20 cellular contexts compared by ENCODE assay signal in genomic region chr7:103048833-103049232, GRCh38. TPM values are rescaled to one million over a fixed set of nuclear protein-coding genes. Genes with fewer than 3 reads are reported as not detected.
A peak's percentile ranks its signal among the peaks of the same experiment; 100 is the strongest.
DNase-seq lines count a peak whose midpoint lies in the region; ATAC-seq and TF ChIP-seq lines count a peak whose summit lies in the region.
"Had no signal": no experiment of that assay in that cellular context is flagged by ENCODE, and none has a peak within 500 bp of the region (broad histone marks: within the 10 kb centered on the region; RNA-seq: fewer than 3 reads in every experiment).

No MANE protein-coding gene starts in this region.

- H3K9ac ChIP-seq in HCT116 (ENCODE audit: low read length): no peak overlapping the region
- H3K9ac ChIP-seq: parathyroid adenoma had no signal

- TF ChIP-seq POLR2A in HCT116 (IDR thresholded peaks at IDR 0.05; ENCODE audit: borderline replicate concordance, extremely low read depth, insufficient read depth, insufficient read length): no peak

- TF ChIP-seq CTCF in HCT116 (IDR thresholded peaks at IDR 0.05 in 2 of 3, conservative IDR thresholded peaks at IDR 0.05 in 1 of 3; ENCODE audit: borderline replicate concordance in 1 of 3, insufficient read depth in 1 of 3, low read depth in 2 of 3, low read length in 2 of 3): no peak
- TF ChIP-seq CTCF in fibroblast of mammary gland (conservative IDR thresholded peaks at IDR 0.05; ENCODE audit: control insufficient read depth, insufficient read depth, low read depth, low read length): no peak

- H3K4me1 ChIP-seq in HCT116 (ENCODE audit: control insufficient read depth in 1 of 2, insufficient read depth in 2 of 2, low read length in 2 of 2): no peaks in the 10 kb centered on the region
- H3K4me1 ChIP-seq: esophagus muscularis mucosa, parathyroid adenoma had no signal

- intact Hi-C loops in HCT116 (cut with micrococcal nuclease): no loop called here

- TF ChIP-seq RAD21 in HCT116 (IDR thresholded peaks at IDR 0.05; ENCODE audit: low read depth): no peak

- no peak overlapping the region for H3K4me2 ChIP-seq in HCT116 (ENCODE audit: low read length)

- H2AFZ ChIP-seq in HCT116 (ENCODE audit: low read depth, low read length, poor library complexity, severe bottlenecking): no peak overlapping the region
- H2AFZ ChIP-seq: parathyroid adenoma had no signal

- CTCF ChIA-PET in HCT116 (lab: Charles Lee): interaction anchor here (1.3 kb wide), 1 partner anchor 13 kb away, joined by 7 read pairs; no protein-coding TSS in a partner anchor

- no TSS peak for BruUV-seq in HCT116 (replicated peaks; lab: Mats Ljungman, UMichigan)

- RAD21 ChIA-PET in HCT116 (lab: Charles Lee; ENCODE audit: low non-redundant PET in 1 of 2, low total read pairs in 2 of 2, uncharacterized antibody in 2 of 2, unreplicated experiment in 2 of 2): no interaction called here

- H3K79me2 ChIP-seq in HCT116 (ENCODE audit: insufficient read depth, low read length): no peaks in the 10 kb centered on the region
- H3K79me2 ChIP-seq: parathyroid adenoma had no signal

- H3K36me3 ChIP-seq in HCT116 (ENCODE audit: control insufficient read depth in 1 of 2, insufficient read depth in 2 of 2, low read length in 2 of 2): no peaks in the 10 kb centered on the region
- H3K36me3 ChIP-seq: esophagus muscularis mucosa had no signal

- DNase-seq in DMS 273 (lab: John Stamatoyannopoulos, UW; ENCODE audit: unreplicated experiment): peak; percentile 68
- DNase-seq in DMS 273 treated with DMSO at 0.1 percent for 48 hours (lab: John Stamatoyannopoulos, UW): no peak
- DNase-seq in HCT116 (ENCODE audit: low read depth, low spot score): peak; percentile 33
- DNase-seq in OCI-M1 (lab: John Stamatoyannopoulos, UW): peak; percentile 56
- DNase-seq in fibroblast of mammary gland (ENCODE audit: low read depth): peak; percentile 56
- no peak for DNase-seq in NCI-H187 treated with DMSO at 0.1 percent for 48 hours (lab: John Stamatoyannopoulos, UW)
- DNase-seq: effector memory CD4-positive, alpha-beta T cell; GF-D8; H9; naive thymus-derived CD8-positive, alpha-beta T cell; NCI-H2029 treated with DMSO at 0.1 percent for 48 hours; NCI-H510A treated with DMSO at 0.1 percent for 48 hours; Right ventricle myocardium superior had no signal

- POLR2A ChIA-PET in HCT116 (lab: Charles Lee): no interaction called here

- no peaks in the 10 kb centered on the region for H3K9me2 ChIP-seq in HCT116 (ENCODE audit: insufficient read depth)

- H3K27ac ChIP-seq in HCT116 (ENCODE audit: low read depth, low read length): no peak overlapping the region
- H3K27ac ChIP-seq: 22Rv1, esophagus muscularis mucosa, parathyroid adenoma had no signal

- H3K27me3 ChIP-seq in HCT116 (ENCODE audit: insufficient read depth, low read length): no peaks in the 10 kb centered on the region
- H3K27me3 ChIP-seq: esophagus muscularis mucosa had no signal

- H3K9me3 ChIP-seq in HCT116 (ENCODE audit: control insufficient read depth in 1 of 2, insufficient read depth in 1 of 2, low read depth in 1 of 2, low read length in 2 of 2): peaks cover 0 to 5% of the 10 kb centered on the region in 2 experiments; a peak in 1 of 4 replicates

- H3K4me3 ChIP-seq in HCT116 (replicated peaks in 1 of 2; ENCODE audit: low read depth in 1 of 2, low read length in 2 of 2) (no peak overlapping the region), fibroblast of mammary gland (ENCODE audit: control insufficient read depth, low read depth, low read length) (no peak overlapping the region)
- H3K4me3 ChIP-seq: esophagus muscularis mucosa had no signal

- no peak for ATAC-seq in HCT116
- ATAC-seq in HG02938 (IDR thresholded peaks at IDR 0.05; ENCODE audit: unreplicated experiment): no peak
- ATAC-seq in HG02759 (IDR thresholded peaks at IDR 0.05; ENCODE audit: unreplicated experiment): no peak
- ATAC-seq: activated naive CD4-positive, alpha-beta T cell treated with anti-CD3 and anti-CD28 coated beads, Interleukin-2, amount 50 U/mL, for 72 hours; naive thymus-derived CD8-positive, alpha-beta T cell; sciatic nerve had no signal

- H4K20me1 ChIP-seq in HCT116 (ENCODE audit: insufficient read depth): no peaks in the 10 kb centered on the region

TF ChIP-seq in HCT116, 20 proteins besides CTCF, POLR2A, EP300 and RAD21:
- peak; percentile 86 for TF ChIP-seq CBX3 (IDR thresholded peaks at IDR 0.05; ENCODE audit: low read depth)
- no peak for TF ChIP-seq CEBPB (IDR thresholded peaks at IDR 0.05; ENCODE audit: low read depth)

RNA-seq across cellular contexts. Expression of gene FBXL13, which starts 25.8 kb away (rescaled TPM):
- total RNA-seq in HCT116 (2021; ENCODE audit: unreplicated experiment): 1.0 TPM
- polyA plus RNA-seq in HCT116 (2012): 0.29 and 0.95 TPM in 2 replicates

RNA-seq across cellular contexts. Expression of gene ARMC10, which starts 26.1 kb away (rescaled TPM):
- total RNA-seq in HCT116 (2021; ENCODE audit: unreplicated experiment): 53.3 TPM
- polyA plus RNA-seq in HCT116 (2012): 21.4 and 28.7 TPM in 2 replicates

Comparison
In these comparisons a context has a peak if more than half of its experiments do, and no peak if none do; other contexts are left out.
1. DNase-seq: peak in DMS 273 (single experiment), HCT116 (single experiment), OCI-M1 (single experiment) and fibroblast of mammary gland (single experiment); none in DMS 273 treated with DMSO at 0.1 percent for 48 hours (single experiment) and NCI-H187 treated with DMSO at 0.1 percent for 48 hours (single experiment).